Comparison of ENCODE assay signal across 16 cellular contexts in the genomic region with DNA sequence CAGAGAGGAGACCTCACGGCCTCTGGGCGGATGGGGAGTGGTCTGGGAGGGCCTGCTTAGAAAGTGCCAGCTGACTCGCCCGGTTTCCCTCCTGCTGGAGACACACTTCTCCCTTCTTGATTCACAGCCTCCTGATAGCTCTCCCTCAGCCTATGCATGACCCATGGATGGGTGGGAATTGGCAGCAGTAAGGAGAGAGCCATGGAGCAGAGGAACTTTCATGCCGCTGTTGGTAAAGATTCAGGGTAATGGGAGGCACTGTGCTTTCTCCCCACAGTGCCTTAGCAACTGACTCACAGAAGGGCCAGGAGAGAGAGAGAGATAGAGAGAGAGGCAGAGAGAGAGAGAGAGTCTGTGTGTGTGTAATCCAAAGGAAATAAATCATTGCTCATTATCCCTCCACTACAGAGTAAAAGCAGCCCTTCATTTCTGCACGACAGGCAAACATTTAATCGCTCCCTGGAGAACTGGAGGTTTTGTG.
DNase-seq lines count a peak whose midpoint lies in the region; ATAC-seq, FAIRE-seq and TF ChIP-seq lines count a peak whose summit lies in the region.
"Had no signal": no experiment of that assay in that cellular context is flagged by ENCODE, and none has a peak within 500 bp of the region (broad histone marks: within the 10 kb centered on the region; RNA-seq: fewer than 3 reads in every experiment).

No MANE protein-coding gene starts in this region.

- no peak overlapping the region for H3K4me3 Mint-ChIP-seq in MCF 10A (ENCODE audit: unreplicated experiment)
- H3K4me3 Mint-ChIP-seq in stimulated activated effector memory CD8-positive, alpha-beta T cell treated with anti-CD3 and anti-CD28 coated beads, Interleukin-12 subunit alpha, Interleukin-12 subunit beta, amount 100 ng/mL, for 72 hours, result no peak overlapping the region
- H3K4me3 Mint-ChIP-seq: activated CD4-positive, alpha-beta T cell treated with anti-CD3 and anti-CD28 coated beads, Interleukin-2, amount 10 ng/mL, durations not matched to agents 24 days and 14 days; activated T-cell treated with anti-CD3 and anti-CD28 coated beads, Interleukin-2, amount 50 U/mL, for 24 hours had no signal

- TF ChIP-seq POLR2A in breast epithelium (IDR thresholded peaks at IDR 0.05) (no peak), uterus (IDR thresholded peaks at IDR 0.05) (no peak)

- H3K27ac ChIP-seq in breast epithelium, result no peak overlapping the region
- peak overlapping the region; percentile 15 to 36 for H3K27ac ChIP-seq in uterus
- H3K27ac ChIP-seq: ovary had no signal

- H3K9me3 ChIP-seq in breast epithelium (no peaks in the 10 kb centered on the region), uterus (no peaks in the 10 kb centered on the region)
- H3K9me3 ChIP-seq: adrenal gland, HAP-1, ovary had no signal

- H3K36me3 ChIP-seq in breast epithelium (no peaks in the 10 kb centered on the region), uterus (no peaks in the 10 kb centered on the region)
- H3K36me3 ChIP-seq: adrenal gland, HAP-1, ovary had no signal

- BruUV-seq in MCF 10A (replicated peaks; lab: Mats Ljungman, UMichigan), result no TSS peak

- intact Hi-C loops in MCF 10A (cut with micrococcal nuclease) (loop anchor here (5.0 kb wide), 1 partner anchor 313 kb away; no protein-coding TSS in a partner anchor), breast epithelium (cut with DNase I; ENCODE audit: low total_unique reads) (no loop called here), uterus (cut with DNase I; ENCODE audit: low total_unique reads) (loop anchor here (10.0 kb wide), 1 partner anchor 80 kb away; a partner anchor contains a TSS)

- DNase-seq in MCF 10A (ENCODE audit: unreplicated experiment) (peak; percentile 20), breast epithelium (ENCODE audit: low spot score in 2 of 2) (no peak), RCC 7860 (ENCODE audit: low spot score) (peak; percentile 14), fibroblast of pulmonary artery (ENCODE audit: low read depth) (peak; percentile 49), uterus (no peak), anterior cingulate cortex (lab: John Stamatoyannopoulos, UW) (no peak)
- DNase-seq in stimulated activated effector memory CD8-positive, alpha-beta T cell treated with anti-CD3 and anti-CD28 coated beads, Interleukin-12 subunit alpha, Interleukin-12 subunit beta, amount 100 ng/mL, for 72 hours (ENCODE audit: low spot score in 2 of 2), result no peak
- DNase-seq: activated CD4-positive, alpha-beta T cell treated with anti-CD3 and anti-CD28 coated beads, Interleukin-2, amount 10 ng/mL, durations not matched to agents 24 days and 14 days; activated T-cell treated with anti-CD3 and anti-CD28 coated beads, Interleukin-2, amount 50 U/mL, for 24 hours; adrenal gland; NCI-H345; ovary; stimulated activated CD4-positive, alpha-beta T cell treated with anti-CD3 and anti-CD28 coated beads, Interleukin-12 subunit alpha, Interleukin-12 subunit beta, amount 100 ng/mL, for 4 hours had no signal

- H3K27me3 ChIP-seq in breast epithelium (no peaks in the 10 kb centered on the region), uterus (no peaks in the 10 kb centered on the region)
- H3K27me3 ChIP-seq: adrenal gland, ovary had no signal

- no peak for FAIRE-seq in RCC 7860 (lab: Jason Lieb, UNC)

- no peak for ATAC-seq in GM21786 (IDR thresholded peaks at IDR 0.05; ENCODE audit: unreplicated experiment)
- no peak for ATAC-seq in stimulated activated effector memory CD8-positive, alpha-beta T cell treated with anti-CD3 and anti-CD28 coated beads, Interleukin-12 subunit alpha, Interleukin-12 subunit beta, amount 100 ng/mL, for 72 hours
- ATAC-seq: Panc1 had no signal

- H3K36me3 Mint-ChIP-seq in MCF 10A (ENCODE audit: insufficient read depth, unreplicated experiment), result no peaks in the 10 kb centered on the region
- H3K36me3 Mint-ChIP-seq in stimulated activated effector memory CD8-positive, alpha-beta T cell treated with anti-CD3 and anti-CD28 coated beads, Interleukin-12 subunit alpha, Interleukin-12 subunit beta, amount 100 ng/mL, for 72 hours, result no peaks in the 10 kb centered on the region

- POLR2A ChIA-PET in MCF 10A (lab: Yijun Ruan, JAX), result no interaction called here

- H3K4me1 ChIP-seq in breast epithelium, result no peaks in the 10 kb centered on the region
- H3K4me1 ChIP-seq in uterus, result no peaks in the 10 kb centered on the region
- H3K4me1 ChIP-seq: HAP-1 had no signal

- peaks cover 4% of the 10 kb centered on the region for H3K4me1 Mint-ChIP-seq in MCF 10A (ENCODE audit: insufficient read depth, unreplicated experiment)
- peaks cover 29% of the 10 kb centered on the region for H3K4me1 Mint-ChIP-seq in stimulated activated effector memory CD8-positive, alpha-beta T cell treated with anti-CD3 and anti-CD28 coated beads, Interleukin-12 subunit alpha, Interleukin-12 subunit beta, amount 100 ng/mL, for 72 hours
- H3K4me1 Mint-ChIP-seq: activated CD4-positive, alpha-beta T cell treated with anti-CD3 and anti-CD28 coated beads, Interleukin-2, amount 10 ng/mL, durations not matched to agents 24 days and 14 days had no signal

- TF ChIP-seq CTCF in MCF 10A (IDR thresholded peaks at IDR 0.05; ENCODE audit: unreplicated experiment) (no peak), breast epithelium (IDR thresholded peaks at IDR 0.05) (no peak), fibroblast of pulmonary artery (IDR thresholded peaks at IDR 0.05; ENCODE audit: low read length, missing control alignments) (no peak), uterus (IDR thresholded peaks at IDR 0.05) (no peak)

- H3K27ac Mint-ChIP-seq in MCF 10A (ENCODE audit: low read depth, unreplicated experiment), result no peak overlapping the region
- H3K27ac Mint-ChIP-seq in stimulated activated effector memory CD8-positive, alpha-beta T cell treated with anti-CD3 and anti-CD28 coated beads, Interleukin-12 subunit alpha, Interleukin-12 subunit beta, amount 100 ng/mL, for 72 hours, result no peak overlapping the region
- H3K27ac Mint-ChIP-seq: activated CD4-positive, alpha-beta T cell treated with anti-CD3 and anti-CD28 coated beads, Interleukin-2, amount 10 ng/mL, durations not matched to agents 24 days and 14 days; activated T-cell treated with anti-CD3 and anti-CD28 coated beads, Interleukin-2, amount 50 U/mL, for 24 hours had no signal

- no peaks in the 10 kb centered on the region for H3K9me3 Mint-ChIP-seq in MCF 10A (ENCODE audit: unreplicated experiment)
- H3K9me3 Mint-ChIP-seq in stimulated activated effector memory CD8-positive, alpha-beta T cell treated with anti-CD3 and anti-CD28 coated beads, Interleukin-12 subunit alpha, Interleukin-12 subunit beta, amount 100 ng/mL, for 72 hours, result no peaks in the 10 kb centered on the region
- H3K9me3 Mint-ChIP-seq: activated CD4-positive, alpha-beta T cell treated with anti-CD3 and anti-CD28 coated beads, Interleukin-2, amount 10 ng/mL, durations not matched to agents 24 days and 14 days; activated T-cell treated with anti-CD3 and anti-CD28 coated beads, Interleukin-2, amount 50 U/mL, for 24 hours had no signal

- CTCF ChIA-PET in MCF 10A (lab: Yijun Ruan, JAX), result interaction anchor here (3.1 kb wide), 1 partner anchor 84 kb away, joined by 12 read pairs; no protein-coding TSS in a partner anchor

- no peak overlapping the region for H3K4me3 ChIP-seq in breast epithelium
- no peak overlapping the region for H3K4me3 ChIP-seq in fibroblast of pulmonary artery (replicated peaks; ENCODE audit: low read depth, low read length)
- H3K4me3 ChIP-seq in uterus, result no peak overlapping the region
- H3K4me3 ChIP-seq: adrenal gland, HAP-1, ovary had no signal

- no peaks in the 10 kb centered on the region for H3K27me3 Mint-ChIP-seq in MCF 10A (ENCODE audit: insufficient read depth, unreplicated experiment)

Comparison
In these comparisons a context has a peak if more than half of its experiments do, and no peak if none do; other contexts are left out.
1. DNase-seq: peak in MCF 10A (single experiment), RCC 7860 (single experiment) and fibroblast of pulmonary artery (single experiment); none in breast epithelium (0 of 2), uterus (0 of 2), stimulated activated effector memory CD8-positive, alpha-beta T cell treated with anti-CD3 and anti-CD28 coated beads, Interleukin-12 subunit alpha, Interleukin-12 subunit beta, amount 100 ng/mL, for 72 hours (0 of 2) and anterior cingulate cortex (0 of 58).
2. H3K27ac ChIP-seq: peak in uterus (2 of 2); none in breast epithelium (0 of 2).